In the genomic region with DNA sequence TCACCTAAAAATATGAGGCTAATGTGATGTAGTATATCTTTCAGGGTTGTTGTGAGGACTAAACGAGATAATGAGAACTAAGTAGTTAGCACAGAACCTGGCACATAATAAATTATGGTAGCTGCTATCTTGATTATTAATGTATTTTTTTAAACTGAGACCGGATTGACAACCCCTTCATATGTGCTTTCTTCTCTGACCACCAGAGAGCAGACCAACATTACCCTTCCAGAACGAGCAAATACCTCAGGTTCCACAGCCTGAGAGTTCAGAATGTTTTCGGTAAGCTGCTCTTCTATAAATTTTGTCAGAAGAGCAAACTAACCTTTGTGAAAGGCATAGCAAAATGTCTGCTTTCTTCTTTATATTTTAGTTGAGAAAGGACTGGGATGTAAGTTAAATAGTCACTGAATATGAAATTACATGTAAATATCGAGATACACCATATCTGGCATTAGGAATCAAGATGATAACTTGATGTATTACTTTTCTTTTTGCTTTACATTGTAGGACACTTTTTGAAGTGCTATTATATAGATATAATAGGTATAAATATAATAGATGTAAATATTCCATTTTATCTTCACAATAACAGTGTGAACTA, we compare ENCODE assay signal across 7 cellular contexts. TPM values are rescaled to one million over a fixed set of nuclear protein-coding genes. Genes with fewer than 3 reads are reported as not detected.
A peak's percentile ranks its signal among the peaks of the same experiment; 100 is the strongest.
DNase-seq lines count a peak whose midpoint lies in the region; ATAC-seq, FAIRE-seq and TF ChIP-seq lines count a peak whose summit lies in the region.

No MANE protein-coding gene starts in this region.

- no peak for DNase-seq in D721Med (ENCODE audit: insufficient read length, low spot score)
- peak; percentile 9 for DNase-seq in NCI-H1105 (lab: John Stamatoyannopoulos, UW)
- peak; percentile 9 for DNase-seq in activated gamma-delta T cell treated with anti-CD3 and anti-CD28 coated beads, Interleukin-2, amount 50 U/mL, for 16 hours (ENCODE audit: low read depth)
- DNase-seq in left ventricle myocardium superior: no peak
- no peak for DNase-seq in stimulated activated naive CD8-positive, alpha-beta T cell treated with anti-CD3 and anti-CD28 coated beads, Interleukin-15, Interleukin-2, amounts not matched to agents 100 U/mL and 50 U/mL, for 24 hours

- TF ChIP-seq CTCF in D721Med (IDR thresholded peaks at IDR 0.05; ENCODE audit: insufficient read depth, missing control alignments): peak; percentile 61

- ATAC-seq in GM18867 (IDR thresholded peaks at IDR 0.05; ENCODE audit: unreplicated experiment) (peak; percentile 53), left ventricle myocardium superior (peak; percentile 56), HG03469 (IDR thresholded peaks at IDR 0.05; ENCODE audit: unreplicated experiment) (no peak)
- ATAC-seq in stimulated activated naive CD8-positive, alpha-beta T cell treated with anti-CD3 and anti-CD28 coated beads, Interleukin-15, Interleukin-2, amounts not matched to agents 100 U/mL and 50 U/mL, for 24 hours: peak; percentile 70

- intact Hi-C loops in left ventricle myocardium superior (cut with micrococcal nuclease): no loop called here

- peak; percentile 32 for FAIRE-seq in D721Med (lab: Jason Lieb, UNC)

RNA-seq across cellular contexts. Expression of a gene that starts 13.6 kb away (rescaled TPM):
- total RNA-seq in left ventricle myocardium superior: 15.2 TPM

Comparison
In these comparisons a context has a peak if more than half of its experiments do, and no peak if none do; other contexts are left out.
1. DNase-seq: peak in NCI-H1105 (single experiment) and activated gamma-delta T cell treated with anti-CD3 and anti-CD28 coated beads, Interleukin-2, amount 50 U/mL, for 16 hours (single experiment); none in D721Med (single experiment), left ventricle myocardium superior (single experiment) and stimulated activated naive CD8-positive, alpha-beta T cell treated with anti-CD3 and anti-CD28 coated beads, Interleukin-15, Interleukin-2, amounts not matched to agents 100 U/mL and 50 U/mL, for 24 hours (single experiment).